8 cellular contexts compared by ENCODE assay signal in the genomic region with DNA sequence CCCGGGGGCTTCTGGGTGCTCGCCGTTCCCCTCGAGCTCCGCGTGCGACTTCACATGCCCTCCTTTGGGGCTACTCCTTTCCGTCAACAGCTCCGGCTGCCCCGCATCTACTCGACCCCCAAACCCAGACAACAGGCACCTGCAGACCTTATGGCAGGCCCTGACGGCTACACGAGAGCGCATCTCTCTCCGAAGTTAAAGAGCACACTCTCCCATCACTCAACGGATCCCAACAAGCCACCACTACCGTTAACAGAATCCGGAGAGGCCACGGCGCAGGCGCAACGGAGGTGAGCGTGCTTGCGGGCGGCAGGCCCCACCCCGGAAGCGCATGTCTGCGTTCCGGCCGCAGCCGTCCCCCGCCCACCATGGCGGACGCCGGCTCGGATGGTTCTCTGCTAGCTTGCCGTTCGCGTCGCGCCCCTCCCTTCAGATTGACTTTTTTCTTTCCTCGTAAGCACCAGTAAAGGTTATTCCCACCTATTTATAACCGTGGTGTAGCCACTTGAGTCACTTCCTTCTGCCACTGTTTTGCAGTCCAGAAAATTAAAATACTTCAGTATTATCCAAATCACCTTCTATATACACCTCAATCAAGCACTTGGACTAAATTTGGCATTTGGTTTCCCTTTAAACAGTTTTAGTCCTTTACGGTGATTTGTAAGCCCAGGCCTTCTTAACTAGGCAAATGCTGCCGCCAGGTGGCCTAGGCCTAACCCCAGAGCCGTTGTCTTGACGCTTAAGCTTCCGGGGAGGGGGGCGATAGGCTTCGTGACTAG. TPM values are rescaled to one million over a fixed set of nuclear protein-coding genes. Genes with fewer than 3 reads are reported as not detected.
DNase-seq lines count a peak whose midpoint lies in the region; ATAC-seq and TF ChIP-seq lines count a peak whose summit lies in the region.

A gene (minus strand): TSS at position 269 of the 779 bp plus-strand sequence. CDS start 86 bp downstream, at position 183.

- H3K9ac ChIP-seq in liver (ENCODE audit: low read depth in 1 of 2, low read length in 2 of 2): peak within 1 kb of the TSS; percentile 56 to 87

- H3K4me3 Mint-ChIP-seq in CD4-positive, alpha-beta T cell: peak within 1 kb of the TSS; percentile 100
- peak within 1 kb of the TSS; percentile 90 for H3K4me3 Mint-ChIP-seq in dendritic cell treated with granulocyte-macrophage colony-stimulating factor and Interleukin-4, amounts not matched to agents 40 ng/mL and 50 ng/mL, for 4 days

- peaks cover 82% of the 10 kb centered on the region for H3K36me3 Mint-ChIP-seq in CD4-positive, alpha-beta T cell (ENCODE audit: low read depth)
- peaks cover 77% of the 10 kb centered on the region for H3K36me3 Mint-ChIP-seq in dendritic cell treated with granulocyte-macrophage colony-stimulating factor and Interleukin-4, amounts not matched to agents 40 ng/mL and 50 ng/mL, for 4 days (ENCODE audit: low read depth)

- no peaks in the 10 kb centered on the region for H3K27me3 Mint-ChIP-seq in CD4-positive, alpha-beta T cell
- H3K27me3 Mint-ChIP-seq in dendritic cell treated with granulocyte-macrophage colony-stimulating factor and Interleukin-4, amounts not matched to agents 40 ng/mL and 50 ng/mL, for 4 days: no peaks in the 10 kb centered on the region

- peak within 1 kb of the TSS; percentile 99 for H3K27ac Mint-ChIP-seq in CD4-positive, alpha-beta T cell
- peak within 1 kb of the TSS; percentile 92 for H3K27ac Mint-ChIP-seq in dendritic cell treated with granulocyte-macrophage colony-stimulating factor and Interleukin-4, amounts not matched to agents 40 ng/mL and 50 ng/mL, for 4 days

- H3K27ac ChIP-seq in CD4-positive, alpha-beta T cell (ENCODE audit: low read depth, low read length): peak within 1 kb of the TSS; percentile 91
- H3K27ac ChIP-seq in liver (ENCODE audit: low read depth in 1 of 2, low read length in 2 of 2): peak within 1 kb of the TSS; percentile 83 to 90

- intact Hi-C loops in CD4-positive, alpha-beta T cell (cut with DNase I, micrococcal nuclease): loop anchor here (1.0 to 10.0 kb wide), 4 partner anchors 9 to 722 kb away; a partner anchor contains a TSS
- intact Hi-C loops in dendritic cell treated with granulocyte-macrophage colony-stimulating factor and Interleukin-4, amounts not matched to agents 40 ng/mL and 50 ng/mL, for 4 days (cut with micrococcal nuclease): loop anchor here (1.0 to 10.0 kb wide), 2 partner anchors 8 to 172 kb away; no protein-coding TSS in a partner anchor

- peaks cover 8 to 42% (median 37%) of the 10 kb centered on the region in 4 donors for H3K36me3 ChIP-seq in liver (ENCODE audit: control insufficient read depth in 4 of 4, insufficient read depth in 3 of 4, low read depth in 1 of 4, low read length in 3 of 4)

- peak within 1 kb of the TSS; percentile 88 to 94 (median 93) for H3K4me3 ChIP-seq in liver (ENCODE audit: low read depth in 1 of 3, low read length in 3 of 3)

- DNase-seq in CD4-positive, alpha-beta T cell: peak; percentile 93 to 95 (median 95)
- peak; percentile 83 for DNase-seq in NCI-H748 treated with DMSO at 0.1 percent for 48 hours (lab: John Stamatoyannopoulos, UW)
- DNase-seq in activated CD4-positive, alpha-beta T cell treated with anti-CD3 and anti-CD28 coated beads, Interleukin-2, amount 50 U/mL, for 24 hours (ENCODE audit: low read depth in 1 of 2, low spot score in 1 of 2): peak; percentile 89 to 93
- DNase-seq in stimulated activated CD4-positive, alpha-beta T cell treated with anti-CD3 and anti-CD28 coated beads, Interleukin-4, amount 100 ng/mL, for 1 hour: peak; percentile 96

- H3K9me3 Mint-ChIP-seq in CD4-positive, alpha-beta T cell: no peaks in the 10 kb centered on the region
- H3K9me3 Mint-ChIP-seq in dendritic cell treated with granulocyte-macrophage colony-stimulating factor and Interleukin-4, amounts not matched to agents 40 ng/mL and 50 ng/mL, for 4 days: no peaks in the 10 kb centered on the region

- peak in 1 of 2 donors; percentile 33 for TF ChIP-seq RAD21 in liver (IDR thresholded peaks at IDR 0.05)

- peaks cover 83% of the 10 kb centered on the region for H3K4me1 Mint-ChIP-seq in CD4-positive, alpha-beta T cell (ENCODE audit: low read depth)
- peaks cover 72% of the 10 kb centered on the region for H3K4me1 Mint-ChIP-seq in dendritic cell treated with granulocyte-macrophage colony-stimulating factor and Interleukin-4, amounts not matched to agents 40 ng/mL and 50 ng/mL, for 4 days (ENCODE audit: low read depth)

- POLR2A ChIA-PET in CD4-positive, alpha-beta T cell (lab: Charles Lee): interaction anchor here (0.6 to 10.7 kb wide), 24 partner anchors 8 to 795 kb away, joined by 3 to 453 read pairs (median 4); a partner anchor contains a TSS

- peaks cover 8 to 52% (median 38%) of the 10 kb centered on the region in 4 donors for H3K4me1 ChIP-seq in liver (ENCODE audit: control insufficient read depth in 4 of 4, insufficient read depth in 4 of 4, low read length in 3 of 4)

- CTCF ChIA-PET in CD4-positive, alpha-beta T cell (lab: Charles Lee): interaction anchor here (0.7 to 3.8 kb wide), 3 partner anchors 9 to 78 kb away, joined by 3 to 40 read pairs (median 3); a partner anchor contains a TSS

- WGBS in liver: under 1% methylated on average over 50 of the region's 50 CpGs

- TF ChIP-seq CTCF in CD4-positive, alpha-beta T cell (IDR thresholded peaks at IDR 0.05): peak; percentile 56
- peak; percentile 26 for TF ChIP-seq CTCF in liver (IDR thresholded peaks at IDR 0.05; ENCODE audit: low read depth, low read length, missing input control)

- peak; percentile 77 for ATAC-seq in CD4-positive, alpha-beta T cell (ENCODE audit: poor library complexity)
- ATAC-seq in GM19397 (IDR thresholded peaks at IDR 0.05; ENCODE audit: unreplicated experiment) (peak; percentile 89), HG03565 (IDR thresholded peaks at IDR 0.05; ENCODE audit: unreplicated experiment) (peak; percentile 69)

- H3K27me3 ChIP-seq in CD4-positive, alpha-beta T cell (ENCODE audit: control insufficient read depth, insufficient read depth, low read length): no peaks in the 10 kb centered on the region
- no peaks in the 10 kb centered on the region for H3K27me3 ChIP-seq in liver (ENCODE audit: control insufficient read depth in 4 of 4, insufficient read depth in 4 of 4, low read length in 3 of 4)

- no peaks in the 10 kb centered on the region for H3K9me3 ChIP-seq in CD4-positive, alpha-beta T cell (ENCODE audit: control insufficient read depth, low read length)
- H3K9me3 ChIP-seq in liver (ENCODE audit: control insufficient read depth in 4 of 4, low read length in 3 of 4): no peaks in the 10 kb centered on the region

TF ChIP-seq in liver, 16 proteins besides CTCF, POLR2A, EP300 and RAD21 (continues in another document):
- no peak for TF ChIP-seq HNF4A (conservative IDR thresholded peaks at IDR 0.05)
- peak; percentile 43 for TF ChIP-seq SP1 (IDR thresholded peaks at IDR 0.05)
- TF ChIP-seq, protein P1, sequence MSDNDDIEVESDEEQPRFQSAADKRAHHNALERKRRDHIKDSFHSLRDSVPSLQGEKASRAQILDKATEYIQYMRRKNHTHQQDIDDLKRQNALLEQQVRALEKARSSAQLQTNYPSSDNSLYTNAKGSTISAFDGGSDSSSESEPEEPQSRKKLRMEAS (IDR thresholded peaks at IDR 0.05): peak; percentile 64
- TF ChIP-seq, protein P2, sequence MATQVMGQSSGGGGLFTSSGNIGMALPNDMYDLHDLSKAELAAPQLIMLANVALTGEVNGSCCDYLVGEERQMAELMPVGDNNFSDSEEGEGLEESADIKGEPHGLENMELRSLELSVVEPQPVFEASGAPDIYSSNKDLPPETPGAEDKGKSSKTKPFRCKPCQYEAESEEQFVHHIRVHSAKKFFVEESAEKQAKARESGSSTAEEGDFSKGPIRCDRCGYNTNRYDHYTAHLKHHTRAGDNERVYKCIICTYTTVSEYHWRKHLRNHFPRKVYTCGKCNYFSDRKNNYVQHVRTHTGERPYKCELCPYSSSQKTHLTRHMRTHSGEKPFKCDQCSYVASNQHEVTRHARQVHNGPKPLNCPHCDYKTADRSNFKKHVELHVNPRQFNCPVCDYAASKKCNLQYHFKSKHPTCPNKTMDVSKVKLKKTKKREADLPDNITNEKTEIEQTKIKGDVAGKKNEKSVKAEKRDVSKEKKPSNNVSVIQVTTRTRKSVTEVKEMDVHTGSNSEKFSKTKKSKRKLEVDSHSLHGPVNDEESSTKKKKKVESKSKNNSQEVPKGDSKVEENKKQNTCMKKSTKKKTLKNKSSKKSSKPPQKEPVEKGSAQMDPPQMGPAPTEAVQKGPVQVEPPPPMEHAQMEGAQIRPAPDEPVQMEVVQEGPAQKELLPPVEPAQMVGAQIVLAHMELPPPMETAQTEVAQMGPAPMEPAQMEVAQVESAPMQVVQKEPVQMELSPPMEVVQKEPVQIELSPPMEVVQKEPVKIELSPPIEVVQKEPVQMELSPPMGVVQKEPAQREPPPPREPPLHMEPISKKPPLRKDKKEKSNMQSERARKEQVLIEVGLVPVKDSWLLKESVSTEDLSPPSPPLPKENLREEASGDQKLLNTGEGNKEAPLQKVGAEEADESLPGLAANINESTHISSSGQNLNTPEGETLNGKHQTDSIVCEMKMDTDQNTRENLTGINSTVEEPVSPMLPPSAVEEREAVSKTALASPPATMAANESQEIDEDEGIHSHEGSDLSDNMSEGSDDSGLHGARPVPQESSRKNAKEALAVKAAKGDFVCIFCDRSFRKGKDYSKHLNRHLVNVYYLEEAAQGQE (IDR thresholded peaks at IDR 0.05): no peak
- peak in 1 of 2 donors; percentile 12 for TF ChIP-seq JUND (IDR thresholded peaks at IDR 0.05)
- no peak for TF ChIP-seq FOXA2 (IDR thresholded peaks at IDR 0.05)
- TF ChIP-seq TAF1 (conservative IDR thresholded peaks at IDR 0.05): no peak
- peak; percentile 49 to 92 for TF ChIP-seq GABPA (IDR thresholded peaks at IDR 0.05 in 1 of 2, conservative IDR thresholded peaks at IDR 0.05 in 1 of 2)
- peak in 1 of 2 donors; percentile 26 for TF ChIP-seq EGR1 (IDR thresholded peaks at IDR 0.05; ENCODE audit: low read depth in 2 of 2)
- no peak for TF ChIP-seq FOXA1 (IDR thresholded peaks at IDR 0.05)
- peak; percentile 96 for TF ChIP-seq YY1 (IDR thresholded peaks at IDR 0.05)
- TF ChIP-seq, protein P3, sequence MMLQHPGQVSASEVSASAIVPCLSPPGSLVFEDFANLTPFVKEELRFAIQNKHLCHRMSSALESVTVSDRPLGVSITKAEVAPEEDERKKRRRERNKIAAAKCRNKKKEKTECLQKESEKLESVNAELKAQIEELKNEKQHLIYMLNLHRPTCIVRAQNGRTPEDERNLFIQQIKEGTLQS (IDR thresholded peaks at IDR 0.05): no peak
- no peak for TF ChIP-seq HNF4G (IDR thresholded peaks at IDR 0.05)
- peak in 1 of 2 donors; percentile 16 for TF ChIP-seq RXRA (IDR thresholded peaks at IDR 0.05)

RNA-seq across cellular contexts. Expression of the gene that starts here (rescaled TPM):
- total RNA-seq in CD4-positive, alpha-beta T cell: 10 to 100 TPM; 32.8 to 34.1 TPM
- total RNA-seq in liver: 1 to 10 TPM; 8.0 TPM
- 1 to 10 TPM; 3.0 to 5.1 TPM for polyA plus RNA-seq in liver

Comparison
In these comparisons a context has a peak if more than half of its experiments do, and no peak if none do; other contexts are left out.
1. Peak in every context shown above with its lines: DNase-seq, ATAC-seq, H3K4me3 ChIP-seq and H3K27ac ChIP-seq.